15 cellular contexts compared by ENCODE assay signal in genomic region chr13:27493981-27494380, GRCh38. TPM values are rescaled to one million over a fixed set of nuclear protein-coding genes. Genes with fewer than 3 reads are reported as not detected.
DNase-seq lines count a peak whose midpoint lies in the region; ATAC-seq lines count a peak whose summit lies in the region.
"Had no signal": no experiment of that assay in that cellular context is flagged by ENCODE, and none has a peak within 500 bp of the region (broad histone marks: within the 10 kb centered on the region; RNA-seq: fewer than 3 reads in every experiment).

No MANE protein-coding gene starts in this region.

- no peak overlapping the region for H3K9ac ChIP-seq in SK-N-MC (ENCODE audit: insufficient read length)
- H3K9ac ChIP-seq in mesenchymal stem cell (ENCODE audit: low read length): no peak overlapping the region
- H3K9ac ChIP-seq: BLaER1 had no signal

- DNase-seq in GM03348 (ENCODE audit: low spot score) (peak; percentile 71), SK-N-MC (ENCODE audit: low read depth, low spot score) (peak; percentile 8), fibroblast of gingiva (ENCODE audit: low read depth) (peak; percentile 63), superior temporal gyrus (ENCODE audit: extremely low spot score) (peak; percentile 61), NCI-H2196 treated with DMSO at 0.1 percent for 48 hours (lab: John Stamatoyannopoulos, UW; ENCODE audit: unreplicated experiment) (no peak), mesenchymal stem cell (no peak)
- no peak for DNase-seq in natural killer cell treated with Interleukin-12 subunit alpha and Interleukin-12 subunit beta and Interleukin-15 and Interleukin-18, amount 100 ng/mL, for 72 hours (ENCODE audit: low spot score)
- DNase-seq: AML-193; CD8-positive, alpha-beta memory T cell; DMS53; GF-D8; GOT3; H9 had no signal

- H3K27me3 ChIP-seq in mesenchymal stem cell (ENCODE audit: control insufficient read depth in 1 of 2, insufficient read depth in 1 of 2, low read length in 2 of 2): peaks cover 4 to 9% of the 10 kb centered on the region in 2 experiments
- H3K27me3 ChIP-seq: BLaER1 had no signal

- H3K14ac ChIP-seq in mesenchymal stem cell (ENCODE audit: low read length in 2 of 2): no peak overlapping the region

- H2AK5ac ChIP-seq in mesenchymal stem cell (ENCODE audit: low read length, severe bottlenecking): no peak overlapping the region

- no peak overlapping the region for H2BK120ac ChIP-seq in mesenchymal stem cell (ENCODE audit: low read depth, low read length)

- H3K4me2 ChIP-seq in mesenchymal stem cell (ENCODE audit: low read length, poor library complexity, severe bottlenecking): no peak overlapping the region
- H3K4me2 ChIP-seq: BLaER1 had no signal

- H3K18ac ChIP-seq in mesenchymal stem cell (ENCODE audit: low read depth in 1 of 2, low read length in 2 of 2): no peak overlapping the region

- H2AFZ ChIP-seq in mesenchymal stem cell (ENCODE audit: low read depth, low read length): no peak overlapping the region

- no peak overlapping the region for H2BK12ac ChIP-seq in mesenchymal stem cell (ENCODE audit: low read length in 2 of 2)

- H4K91ac ChIP-seq in mesenchymal stem cell (ENCODE audit: low read length): no peak overlapping the region

- H3K36me3 ChIP-seq in SK-N-MC (ENCODE audit: insufficient read depth, low read length): no peaks in the 10 kb centered on the region
- no peaks in the 10 kb centered on the region for H3K36me3 ChIP-seq in mesenchymal stem cell (ENCODE audit: control insufficient read depth in 1 of 2, insufficient read depth in 2 of 2, low read depth in 1 of 2, low read length in 2 of 2)
- H3K36me3 ChIP-seq: BLaER1 had no signal

- no peak overlapping the region for H2BK15ac ChIP-seq in mesenchymal stem cell (ENCODE audit: low read depth, poor library complexity, severe bottlenecking)

- H3K4me1 Mint-ChIP-seq in natural killer cell treated with Interleukin-12 subunit alpha and Interleukin-12 subunit beta and Interleukin-15 and Interleukin-18, amount 100 ng/mL, for 72 hours (ENCODE audit: low read depth in 2 of 2): peaks cover 0 to 3% of the 10 kb centered on the region in 2 donors
- H3K4me1 Mint-ChIP-seq: CD8-positive, alpha-beta memory T cell had no signal

- no peak overlapping the region for H3K4ac ChIP-seq in mesenchymal stem cell (ENCODE audit: low read depth in 1 of 2, low read length in 2 of 2)

- H3K27ac ChIP-seq in SK-N-MC (peak overlapping the region; percentile 85), mesenchymal stem cell (ENCODE audit: low read length, poor library complexity, severe bottlenecking) (no peak overlapping the region)
- H3K27ac ChIP-seq: BLaER1 had no signal

- no peak overlapping the region for H3K23ac ChIP-seq in mesenchymal stem cell (ENCODE audit: low read length in 2 of 2)

- H3K9me3 ChIP-seq in SK-N-MC (ENCODE audit: low read depth, low read length) (no peaks in the 10 kb centered on the region), mesenchymal stem cell (ENCODE audit: control insufficient read depth, low read length) (no peaks in the 10 kb centered on the region)
- H3K9me3 ChIP-seq: BLaER1 had no signal

- H2BK5ac ChIP-seq in mesenchymal stem cell (ENCODE audit: low read depth, low read length, poor library complexity, severe bottlenecking): no peak overlapping the region

- no peak for ATAC-seq in natural killer cell treated with Interleukin-12 subunit alpha and Interleukin-12 subunit beta and Interleukin-15 and Interleukin-18, amount 100 ng/mL, for 72 hours
- no peak for ATAC-seq in HG03196 (IDR thresholded peaks at IDR 0.05; ENCODE audit: unreplicated experiment)

- no peak overlapping the region for H3K27ac Mint-ChIP-seq in natural killer cell treated with Interleukin-12 subunit alpha and Interleukin-12 subunit beta and Interleukin-15 and Interleukin-18, amount 100 ng/mL, for 72 hours
- H3K27ac Mint-ChIP-seq: CD8-positive, alpha-beta memory T cell; H9 had no signal

- H4K8ac ChIP-seq in mesenchymal stem cell (ENCODE audit: low read length): no peak overlapping the region

- no CpG with 5 or more reads among the region's 2 CpGs for WGBS in mesenchymal stem cell

- H3K36me3 Mint-ChIP-seq in natural killer cell treated with Interleukin-12 subunit alpha and Interleukin-12 subunit beta and Interleukin-15 and Interleukin-18, amount 100 ng/mL, for 72 hours: no peaks in the 10 kb centered on the region
- H3K36me3 Mint-ChIP-seq: CD8-positive, alpha-beta memory T cell had no signal

- H3K9me3 Mint-ChIP-seq in natural killer cell treated with Interleukin-12 subunit alpha and Interleukin-12 subunit beta and Interleukin-15 and Interleukin-18, amount 100 ng/mL, for 72 hours: no peaks in the 10 kb centered on the region
- H3K9me3 Mint-ChIP-seq: CD8-positive, alpha-beta memory T cell; H9 had no signal

- H3K4me3 ChIP-seq in SK-N-MC (peak overlapping the region; percentile 17; the same call in 1 of the 2 replicates), mesenchymal stem cell (ENCODE audit: insufficient read depth in 1 of 2, low read depth in 1 of 2, low read length in 2 of 2) (no peak overlapping the region)
- H3K4me3 ChIP-seq: BLaER1 had no signal

- no peaks in the 10 kb centered on the region for H3K4me1 ChIP-seq in mesenchymal stem cell (ENCODE audit: control insufficient read depth, insufficient read depth, low read depth, low read length)

- no peaks in the 10 kb centered on the region for H3K79me1 ChIP-seq in mesenchymal stem cell (replicated peaks; ENCODE audit: low read length, poor library complexity, severe bottlenecking)

- H3K4me3 Mint-ChIP-seq in natural killer cell treated with Interleukin-12 subunit alpha and Interleukin-12 subunit beta and Interleukin-15 and Interleukin-18, amount 100 ng/mL, for 72 hours: no peak overlapping the region
- H3K4me3 Mint-ChIP-seq: CD8-positive, alpha-beta memory T cell; H9 had no signal

- no peaks in the 10 kb centered on the region for H3K27me3 Mint-ChIP-seq in natural killer cell treated with Interleukin-12 subunit alpha and Interleukin-12 subunit beta and Interleukin-15 and Interleukin-18, amount 100 ng/mL, for 72 hours
- H3K27me3 Mint-ChIP-seq: CD8-positive, alpha-beta memory T cell had no signal

RNA-seq across cellular contexts. Expression of gene MTIF3, which starts 43.6 kb away (rescaled TPM):
- total RNA-seq in natural killer cell treated with Interleukin-12 subunit alpha and Interleukin-12 subunit beta and Interleukin-15 and Interleukin-18, amount 100 ng/mL, for 72 hours: 10 to 100 TPM; 31.4 to 41.8 TPM
- 104 TPM for polyA plus RNA-seq in mesenchymal stem cell (2013, experiment 1 of 2)
- 101 TPM for polyA plus RNA-seq in mesenchymal stem cell (2013, experiment 2 of 2)

Comparison
In these comparisons a context has a peak if more than half of its experiments do, and no peak if none do; other contexts are left out.
1. DNase-seq: peak in GM03348 (single experiment), SK-N-MC (single experiment), fibroblast of gingiva (single experiment) and superior temporal gyrus (single experiment); none in NCI-H2196 treated with DMSO at 0.1 percent for 48 hours (single experiment), natural killer cell treated with Interleukin-12 subunit alpha and Interleukin-12 subunit beta and Interleukin-15 and Interleukin-18, amount 100 ng/mL, for 72 hours (single experiment) and mesenchymal stem cell (single experiment).